ENCODE assay signal across 1 cellular context in the genomic region with DNA sequence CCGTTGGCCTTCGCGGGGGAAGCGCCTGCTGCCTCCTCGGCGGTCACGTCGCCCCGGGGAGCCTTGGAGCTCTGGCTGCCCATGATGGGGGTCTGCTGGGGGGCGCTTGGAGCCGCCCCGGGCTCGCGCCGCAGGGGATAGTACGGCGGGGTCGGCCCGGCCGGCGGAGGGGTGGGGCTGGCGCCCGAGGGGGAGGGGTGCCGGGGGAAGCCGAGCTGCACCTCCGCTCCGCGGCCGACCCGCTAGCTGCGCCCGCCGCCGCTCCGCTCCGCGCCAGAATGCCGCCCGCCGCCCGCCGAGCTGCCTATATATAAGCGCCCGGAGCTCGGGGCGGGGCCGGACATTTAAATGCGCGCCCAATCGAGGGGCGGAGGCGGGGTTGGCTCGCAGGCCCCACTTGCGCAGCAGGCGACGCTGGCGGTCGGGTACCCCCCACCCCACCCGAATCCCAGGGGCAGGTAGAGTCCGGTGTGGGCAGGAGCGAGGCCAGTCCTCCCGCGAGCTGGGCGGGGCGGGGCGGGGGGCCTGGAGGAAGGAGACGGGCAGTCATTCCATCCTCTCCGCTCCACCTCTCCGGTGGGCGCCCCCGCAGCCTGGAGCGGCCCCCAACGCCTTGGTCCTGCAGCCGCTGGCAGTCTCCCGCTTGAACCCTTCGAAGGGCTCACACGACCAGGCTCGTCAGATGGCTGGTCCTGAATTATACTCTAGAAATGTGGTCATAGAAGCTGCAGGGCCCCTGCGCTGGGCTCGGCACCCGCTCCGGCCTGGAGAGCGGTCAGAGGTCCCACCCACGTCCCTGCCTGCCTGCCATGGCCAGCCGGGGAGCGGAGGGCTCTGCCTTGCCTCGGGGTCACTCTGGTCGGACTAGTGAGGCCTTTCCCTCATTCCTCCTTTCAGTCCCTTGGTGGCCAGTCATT.
TF ChIP-seq lines count a peak whose summit lies in the region.

A gene with protein sequence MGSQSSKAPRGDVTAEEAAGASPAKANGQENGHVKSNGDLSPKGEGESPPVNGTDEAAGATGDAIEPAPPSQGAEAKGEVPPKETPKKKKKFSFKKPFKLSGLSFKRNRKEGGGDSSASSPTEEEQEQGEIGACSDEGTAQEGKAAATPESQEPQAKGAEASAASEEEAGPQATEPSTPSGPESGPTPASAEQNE (minus strand): TSS at position 283 of the 917 bp plus-strand sequence. CDS start 200 bp downstream, at position 83.

TF ChIP-seq in GM23338, 12 proteins besides CTCF, POLR2A, EP300 and RAD21 (continued from another document):
- TF ChIP-seq, protein P1, sequence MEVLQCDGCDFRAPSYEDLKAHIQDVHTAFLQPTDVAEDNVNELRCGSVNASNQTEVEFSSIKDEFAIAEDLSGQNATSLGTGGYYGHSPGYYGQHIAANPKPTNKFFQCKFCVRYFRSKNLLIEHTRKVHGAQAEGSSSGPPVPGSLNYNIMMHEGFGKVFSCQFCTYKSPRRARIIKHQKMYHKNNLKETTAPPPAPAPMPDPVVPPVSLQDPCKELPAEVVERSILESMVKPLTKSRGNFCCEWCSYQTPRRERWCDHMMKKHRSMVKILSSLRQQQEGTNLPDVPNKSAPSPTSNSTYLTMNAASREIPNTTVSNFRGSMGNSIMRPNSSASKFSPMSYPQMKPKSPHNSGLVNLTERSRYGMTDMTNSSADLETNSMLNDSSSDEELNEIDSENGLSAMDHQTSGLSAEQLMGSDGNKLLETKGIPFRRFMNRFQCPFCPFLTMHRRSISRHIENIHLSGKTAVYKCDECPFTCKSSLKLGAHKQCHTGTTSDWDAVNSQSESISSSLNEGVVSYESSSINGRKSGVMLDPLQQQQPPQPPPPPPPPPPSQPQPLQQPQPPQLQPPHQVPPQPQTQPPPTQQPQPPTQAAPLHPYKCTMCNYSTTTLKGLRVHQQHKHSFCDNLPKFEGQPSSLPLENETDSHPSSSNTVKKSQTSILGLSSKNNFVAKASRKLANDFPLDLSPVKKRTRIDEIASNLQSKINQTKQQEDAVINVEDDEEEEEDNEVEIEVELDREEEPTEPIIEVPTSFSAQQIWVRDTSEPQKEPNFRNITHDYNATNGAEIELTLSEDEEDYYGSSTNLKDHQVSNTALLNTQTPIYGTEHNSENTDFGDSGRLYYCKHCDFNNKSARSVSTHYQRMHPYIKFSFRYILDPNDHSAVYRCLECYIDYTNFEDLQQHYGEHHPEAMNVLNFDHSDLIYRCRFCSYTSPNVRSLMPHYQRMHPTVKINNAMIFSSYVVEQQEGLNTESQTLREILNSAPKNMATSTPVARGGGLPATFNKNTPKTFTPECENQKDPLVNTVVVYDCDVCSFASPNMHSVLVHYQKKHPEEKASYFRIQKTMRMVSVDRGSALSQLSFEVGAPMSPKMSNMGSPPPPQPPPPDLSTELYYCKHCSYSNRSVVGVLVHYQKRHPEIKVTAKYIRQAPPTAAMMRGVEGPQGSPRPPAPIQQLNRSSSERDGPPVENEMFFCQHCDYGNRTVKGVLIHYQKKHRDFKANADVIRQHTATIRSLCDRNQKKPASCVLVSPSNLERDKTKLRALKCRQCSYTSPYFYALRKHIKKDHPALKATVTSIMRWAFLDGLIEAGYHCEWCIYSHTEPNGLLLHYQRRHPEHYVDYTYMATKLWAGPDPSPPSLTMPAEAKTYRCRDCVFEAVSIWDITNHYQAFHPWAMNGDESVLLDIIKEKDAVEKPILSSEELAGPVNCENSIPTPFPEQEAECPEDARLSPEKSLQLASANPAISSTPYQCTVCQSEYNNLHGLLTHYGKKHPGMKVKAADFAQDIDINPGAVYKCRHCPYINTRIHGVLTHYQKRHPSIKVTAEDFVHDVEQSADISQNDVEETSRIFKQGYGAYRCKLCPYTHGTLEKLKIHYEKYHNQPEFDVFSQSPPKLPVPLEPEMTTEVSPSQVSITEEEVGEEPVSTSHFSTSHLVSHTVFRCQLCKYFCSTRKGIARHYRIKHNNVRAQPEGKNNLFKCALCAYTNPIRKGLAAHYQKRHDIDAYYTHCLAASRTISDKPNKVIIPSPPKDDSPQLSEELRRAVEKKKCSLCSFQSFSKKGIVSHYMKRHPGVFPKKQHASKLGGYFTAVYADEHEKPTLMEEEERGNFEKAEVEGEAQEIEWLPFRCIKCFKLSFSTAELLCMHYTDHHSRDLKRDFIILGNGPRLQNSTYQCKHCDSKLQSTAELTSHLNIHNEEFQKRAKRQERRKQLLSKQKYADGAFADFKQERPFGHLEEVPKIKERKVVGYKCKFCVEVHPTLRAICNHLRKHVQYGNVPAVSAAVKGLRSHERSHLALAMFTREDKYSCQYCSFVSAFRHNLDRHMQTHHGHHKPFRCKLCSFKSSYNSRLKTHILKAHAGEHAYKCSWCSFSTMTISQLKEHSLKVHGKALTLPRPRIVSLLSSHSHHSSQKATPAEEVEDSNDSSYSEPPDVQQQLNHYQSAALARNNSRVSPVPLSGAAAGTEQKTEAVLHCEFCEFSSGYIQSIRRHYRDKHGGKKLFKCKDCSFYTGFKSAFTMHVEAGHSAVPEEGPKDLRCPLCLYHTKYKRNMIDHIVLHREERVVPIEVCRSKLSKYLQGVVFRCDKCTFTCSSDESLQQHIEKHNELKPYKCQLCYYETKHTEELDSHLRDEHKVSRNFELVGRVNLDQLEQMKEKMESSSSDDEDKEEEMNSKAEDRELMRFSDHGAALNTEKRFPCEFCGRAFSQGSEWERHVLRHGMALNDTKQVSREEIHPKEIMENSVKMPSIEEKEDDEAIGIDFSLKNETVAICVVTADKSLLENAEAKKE (CRISPR knock-in tag; IDR thresholded peaks at IDR 0.05) = no peak
- TF ChIP-seq ZNF114 (CRISPR knock-in tag; IDR thresholded peaks at IDR 0.05) (no peak), POLR2AphosphoS5 (IDR thresholded peaks at IDR 0.05; ENCODE audit: low read depth) (peak; percentile 96), STAT1 (IDR thresholded peaks at IDR 0.05; ENCODE audit: unreplicated experiment) (no peak)
